ENCODE assay signal across 16 cellular contexts in genomic region chr13:60261432-60262351, GRCh38.
DNase-seq lines count a peak whose midpoint lies in the region; ATAC-seq and TF ChIP-seq lines count a peak whose summit lies in the region.
"Had no signal": no experiment of that assay in that cellular context is flagged by ENCODE, and none has a peak within 500 bp of the region (broad histone marks: within the 10 kb centered on the region; RNA-seq: fewer than 3 reads in every experiment).

No MANE protein-coding gene starts in this region.

- H3K4me2 ChIP-seq in H9 (ENCODE audit: insufficient read depth, insufficient read length, low read length) = peak overlapping the region; percentile 47
- H3K4me2 ChIP-seq: PC-9 had no signal

- H3K4me3 Mint-ChIP-seq in H9 (no peak overlapping the region), nephron progenitor cell (no peak overlapping the region), T-cell (no peak overlapping the region)
- H3K4me3 Mint-ChIP-seq in naive thymus-derived CD8-positive, alpha-beta T cell = no peak overlapping the region
- H3K4me3 Mint-ChIP-seq: activated naive CD8-positive, alpha-beta T cell treated with anti-CD3 and anti-CD28 coated beads, Interleukin-2, amount 50 U/mL, for 24 hours; activated T-cell treated with anti-CD3 and anti-CD28 coated beads, Interleukin-2, amount 50 U/mL, for 24 hours; stimulated activated naive CD8-positive, alpha-beta T cell treated with anti-CD3 and anti-CD28 coated beads, Interleukin-15, Interleukin-2, amounts not matched to agents 100 ng/mL and 50 ng/mL, for 24 hours had no signal

- peak overlapping the region; percentile 100 for H2BK12ac ChIP-seq in H9 (ENCODE audit: insufficient read length, low read depth, low read length)

- peaks cover 25 to 32% of the 10 kb centered on the region in 2 experiments for H3K4me1 Mint-ChIP-seq in H9
- peaks cover 9% of the 10 kb centered on the region for H3K4me1 Mint-ChIP-seq in nephron progenitor cell
- H3K4me1 Mint-ChIP-seq in naive thymus-derived CD8-positive, alpha-beta T cell = no peaks in the 10 kb centered on the region
- no peaks in the 10 kb centered on the region for H3K4me1 Mint-ChIP-seq in T-cell

- H3K9ac ChIP-seq in H9 (ENCODE audit: extremely low read depth, insufficient read length, low read length) = no peak overlapping the region

- H3K27ac ChIP-seq in H9 (ENCODE audit: insufficient read length, low read depth, low read length) = no peak overlapping the region
- H3K27ac ChIP-seq in substantia nigra (ENCODE audit: low read depth, low read length, poor library complexity, severe bottlenecking) = no peak overlapping the region
- H3K27ac ChIP-seq: neutrophil, PC-9 had no signal

- no CpG with 5 or more reads among the region's 12 CpGs for WGBS in H9 (ENCODE audit: extremely low coverage, insufficient read length, low lambda C conversion rate)

- POLR2A ChIA-PET in naive thymus-derived CD8-positive, alpha-beta T cell (lab: Charles Lee) = no interaction called here
- POLR2A ChIA-PET in T-cell (lab: Charles Lee) = no interaction called here

- no peaks in the 10 kb centered on the region for H3K79me2 ChIP-seq in H9 (ENCODE audit: insufficient read depth, low read length)

- H3K9me3 Mint-ChIP-seq in H9 (peaks cover 15 to 18% of the 10 kb centered on the region in 2 experiments), nephron progenitor cell (peaks cover 31% of the 10 kb centered on the region), T-cell (peaks cover 2 to 7% (median 4%) of the 10 kb centered on the region in 3 donors)
- peaks cover 0 to 12% (median 5%) of the 10 kb centered on the region in 9 donors for H3K9me3 Mint-ChIP-seq in naive thymus-derived CD8-positive, alpha-beta T cell
- H3K9me3 Mint-ChIP-seq: activated naive CD8-positive, alpha-beta T cell treated with anti-CD3 and anti-CD28 coated beads, Interleukin-2, amount 50 U/mL, for 24 hours; activated T-cell treated with anti-CD3 and anti-CD28 coated beads, Interleukin-2, amount 50 U/mL, for 24 hours had no signal

- no peak overlapping the region for H3K18ac ChIP-seq in H9 (ENCODE audit: insufficient read length, low read depth, low read length)

- H3K14ac ChIP-seq in H9 (ENCODE audit: insufficient read depth, low read length) = no peak overlapping the region; the same call in 1 of the 2 replicates

- H2BK20ac ChIP-seq in H9 (ENCODE audit: low read depth, low read length, poor library complexity, severe bottlenecking) = no peak overlapping the region

- H3T11ph ChIP-seq in H9 (ENCODE audit: low read length) = peak overlapping the region; percentile 70

- no peak overlapping the region for H2AK5ac ChIP-seq in H9 (ENCODE audit: insufficient read length, low read length)

- H3K9me3 ChIP-seq in H9 (ENCODE audit: control insufficient read depth, low read depth, low read length) = no peaks in the 10 kb centered on the region
- H3K9me3 ChIP-seq: neutrophil had no signal

- no peak overlapping the region for H3K23ac ChIP-seq in H9 (ENCODE audit: insufficient read length, low read depth, low read length)

- no peak overlapping the region for H4K91ac ChIP-seq in H9 (ENCODE audit: insufficient read length, low read depth, low read length)

- CTCF ChIA-PET in T-cell (lab: Charles Lee) = no interaction called here

- H3K36me3 Mint-ChIP-seq in H9 (ENCODE audit: insufficient read depth in 1 of 3, low read depth in 3 of 3) (peaks cover 3 to 24% (median 10%) of the 10 kb centered on the region in 3 experiments; a peak in 6 of 7 replicates), nephron progenitor cell (ENCODE audit: low read depth) (no peaks in the 10 kb centered on the region), T-cell (no peaks in the 10 kb centered on the region)
- H3K36me3 Mint-ChIP-seq in naive thymus-derived CD8-positive, alpha-beta T cell = peaks cover 0 to 5% (median 3%) of the 10 kb centered on the region in 3 donors

- H2BK120ac ChIP-seq in H9 (ENCODE audit: low read depth, low read length, poor library complexity, severe bottlenecking) = no peak overlapping the region

- H4K8ac ChIP-seq in H9 (replicated peaks; ENCODE audit: insufficient read length, low read depth, low read length) = no peak overlapping the region

- no peak overlapping the region for H3K56ac ChIP-seq in H9 (ENCODE audit: insufficient read length, low read depth, low read length)

- H3K27ac Mint-ChIP-seq in H9 (peak overlapping the region; percentile 86 to 94 (median 93); a peak in 6 of 7 replicates), nephron progenitor cell (no peak overlapping the region), T-cell (no peak overlapping the region)
- H3K27ac Mint-ChIP-seq in naive thymus-derived CD8-positive, alpha-beta T cell = no peak overlapping the region
- H3K27ac Mint-ChIP-seq: activated naive CD8-positive, alpha-beta T cell treated with anti-CD3 and anti-CD28 coated beads, Interleukin-2, amount 50 U/mL, for 24 hours; activated T-cell treated with anti-CD3 and anti-CD28 coated beads, Interleukin-2, amount 50 U/mL, for 24 hours; stimulated activated naive CD8-positive, alpha-beta T cell treated with anti-CD3 and anti-CD28 coated beads, Interleukin-15, Interleukin-2, amounts not matched to agents 100 ng/mL and 50 ng/mL, for 24 hours had no signal

- H3K27me3 ChIP-seq in H9 (ENCODE audit: insufficient read depth, low read length) = no peaks in the 10 kb centered on the region
- H3K27me3 ChIP-seq: neutrophil had no signal

- H2BK15ac ChIP-seq in H9 (ENCODE audit: low read depth, low read length) = no peak overlapping the region

- no peak overlapping the region for H2BK5ac ChIP-seq in H9 (ENCODE audit: insufficient read length, low read length)

- no peaks in the 10 kb centered on the region for H3K79me1 ChIP-seq in H9 (ENCODE audit: insufficient read depth, low read depth, low read length, poor library complexity, severe bottlenecking)

- no peak overlapping the region for H3K4ac ChIP-seq in H9 (ENCODE audit: low read depth, low read length)

- ATAC-seq in naive thymus-derived CD8-positive, alpha-beta T cell = no peak
- no peak for ATAC-seq in T-cell (replicated peaks in 1 of 4)
- ATAC-seq: activated naive CD8-positive, alpha-beta T cell treated with anti-CD3 and anti-CD28 coated beads, Interleukin-2, amount 50 U/mL, for 24 hours had no signal

- H4K5ac ChIP-seq in H9 (ENCODE audit: insufficient read length, low read depth, low read length) = no peak overlapping the region

- H3K4me1 ChIP-seq in H9 (ENCODE audit: insufficient read depth, low read length) = peaks cover 6% of the 10 kb centered on the region; the same call in 1 of the 2 replicates

- H3K27me3 Mint-ChIP-seq in H9 (ENCODE audit: low read depth) = no peaks in the 10 kb centered on the region
- H3K27me3 Mint-ChIP-seq in nephron progenitor cell (ENCODE audit: low read depth, poor library complexity) = no peaks in the 10 kb centered on the region
- H3K27me3 Mint-ChIP-seq in naive thymus-derived CD8-positive, alpha-beta T cell = peaks cover 6 to 27% (median 17%) of the 10 kb centered on the region in 5 donors
- H3K27me3 Mint-ChIP-seq in T-cell = peaks cover 13 to 17% of the 10 kb centered on the region in 2 donors

- H4K20me1 ChIP-seq in H9 (ENCODE audit: control insufficient read depth, insufficient read depth, insufficient read length) = no peaks in the 10 kb centered on the region

- DNase-seq in H9 = peak; percentile 92
- DNase-seq in NCI-H187 treated with DMSO at 0.1 percent for 48 hours (lab: John Stamatoyannopoulos, UW) = peak; percentile 91
- DNase-seq in NCI-H774 (lab: John Stamatoyannopoulos, UW) = peak; percentile 88
- peak; percentile 24 for DNase-seq in iPS-NIHi7 (ENCODE audit: extremely low spot score)
- no peak for DNase-seq in nephron progenitor cell
- no peak for DNase-seq in naive thymus-derived CD8-positive, alpha-beta T cell
- DNase-seq in substantia nigra (lab: John Stamatoyannopoulos, UW) = no peak
- no peak for DNase-seq in T-cell
- DNase-seq: activated CD4-positive, alpha-beta T cell treated with anti-CD3 and anti-CD28 coated beads for 4 hours; activated naive CD8-positive, alpha-beta T cell treated with anti-CD3 and anti-CD28 coated beads, Interleukin-2, amount 50 U/mL, for 24 hours; activated T-cell treated with anti-CD3 and anti-CD28 coated beads, Interleukin-2, amount 50 U/mL, for 24 hours; cerebellar nuclear complex; head of caudate nucleus; PC-9 had no signal

- no peaks in the 10 kb centered on the region for H3K23me2 ChIP-seq in H9 (ENCODE audit: insufficient read length, low read depth, low read length, poor library complexity, severe bottlenecking)

- TF ChIP-seq CTCF in H9 (conservative IDR thresholded peaks at IDR 0.05) (no peak), nephron progenitor cell (IDR thresholded peaks at IDR 0.05) (no peak)

- peak overlapping the region; percentile 91 for H2AFZ ChIP-seq in H9 (ENCODE audit: low read length)
- H2AFZ ChIP-seq: PC-9 had no signal

Comparison
In these comparisons a context has a peak if more than half of its experiments do, and no peak if none do; other contexts are left out.
1. DNase-seq: peak in H9 (single experiment), NCI-H187 treated with DMSO at 0.1 percent for 48 hours (single experiment), NCI-H774 (single experiment) and iPS-NIHi7 (single experiment); none in nephron progenitor cell (single experiment), naive thymus-derived CD8-positive, alpha-beta T cell (0 of 10), substantia nigra (0 of 49) and T-cell (0 of 34).
2. H3K27ac Mint-ChIP-seq: peak in H9 (3 of 3); none in nephron progenitor cell (single experiment), naive thymus-derived CD8-positive, alpha-beta T cell (0 of 10) and T-cell (0 of 2).